ENCODE assay signal across 1 cellular context in the genomic region with DNA sequence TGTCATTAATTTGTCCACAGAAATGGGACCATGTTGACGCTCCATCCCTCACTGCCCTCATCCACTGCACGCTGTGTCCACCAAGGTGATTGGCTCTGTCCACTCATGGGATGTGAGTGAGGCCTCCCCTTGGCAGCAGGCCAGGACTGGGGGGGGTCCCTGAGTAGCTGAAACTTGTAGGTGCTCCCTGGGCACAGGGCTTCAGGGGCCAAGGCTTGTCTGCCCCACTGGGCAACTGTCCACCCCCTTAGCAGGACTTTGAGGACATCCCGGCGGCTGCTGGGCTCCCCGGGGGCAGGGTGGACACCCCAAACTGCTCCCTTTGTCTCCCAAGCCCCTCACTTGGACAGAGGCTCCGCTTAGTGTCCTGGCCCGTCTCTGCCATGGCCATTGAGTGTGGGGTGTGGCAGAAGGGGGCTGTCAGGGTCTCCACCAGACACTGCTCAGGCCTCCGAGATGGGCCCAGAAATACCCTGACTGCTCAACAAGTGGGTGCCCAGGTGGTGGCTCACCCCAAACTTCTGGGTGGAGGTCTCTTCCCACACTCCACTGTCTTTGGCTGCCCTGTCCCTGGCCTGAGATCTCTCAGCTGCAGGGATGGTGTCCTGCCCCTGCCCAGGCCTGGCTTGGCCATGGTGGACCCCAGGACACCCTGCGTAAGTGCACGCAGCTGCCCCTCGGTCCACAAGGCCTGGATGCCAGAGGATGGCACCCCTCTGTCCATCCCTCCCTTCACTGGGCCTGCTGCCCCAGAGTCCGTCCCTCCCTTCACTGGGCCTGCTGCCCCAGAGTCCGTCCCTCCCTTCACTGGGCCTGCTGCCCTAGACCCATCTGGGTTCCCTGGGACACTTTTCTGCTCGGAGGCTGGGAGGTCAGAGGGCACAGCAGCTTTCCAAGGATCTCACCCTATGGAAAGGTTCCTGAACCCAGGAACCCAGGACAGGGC.
A peak's percentile ranks its signal among the peaks of the same experiment; 100 is the strongest.
TF ChIP-seq lines count a peak whose summit lies in the region.

No MANE protein-coding gene starts in this region.

TF ChIP-seq in GM12878, 131 proteins besides CTCF, POLR2A, EP300 and RAD21:
- TF ChIP-seq RFX5 (IDR thresholded peaks at IDR 0.05; ENCODE audit: low read depth, low read length) (no peak), POLR2AphosphoS5 (IDR thresholded peaks at IDR 0.05; ENCODE audit: low read length) (peak; percentile 49; the same call in 1 of the 2 replicates)
TF ChIP-seq in GM12878: peak in this region for 1.
